8 cellular contexts compared by ENCODE assay signal in the genomic region with DNA sequence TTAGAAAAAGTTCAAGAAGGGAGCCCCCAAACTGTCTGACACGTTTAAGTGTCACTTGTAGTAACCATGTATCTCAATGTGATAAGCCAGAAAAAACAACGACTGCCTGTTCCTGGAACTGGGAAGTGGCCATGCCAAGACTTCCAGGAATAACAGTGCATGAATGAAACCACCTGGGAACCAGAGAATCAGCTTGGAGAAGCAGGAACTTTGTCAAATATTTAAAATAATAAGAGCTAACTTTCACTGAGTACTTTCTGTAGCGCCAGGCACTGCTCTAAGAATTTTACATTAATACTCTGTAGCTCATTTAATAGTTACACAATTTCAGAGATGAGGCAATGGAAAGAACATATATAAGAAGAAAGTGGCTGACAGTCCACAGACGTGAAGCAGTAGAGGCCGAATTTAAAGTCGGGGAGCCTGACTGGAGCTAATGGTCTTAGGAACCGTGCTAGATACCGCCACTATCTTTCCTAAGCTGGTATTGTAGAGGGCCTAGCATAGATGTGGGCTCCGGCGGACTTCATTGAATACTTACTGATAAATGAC. TPM values are rescaled to one million over a fixed set of nuclear protein-coding genes. Genes with fewer than 3 reads are reported as not detected.
DNase-seq lines count a peak whose midpoint lies in the region; ATAC-seq and TF ChIP-seq lines count a peak whose summit lies in the region.

No MANE protein-coding gene starts in this region.

- H3K27me3 Mint-ChIP-seq in Caco-2 (ENCODE audit: insufficient read depth, unreplicated experiment): no peaks in the 10 kb centered on the region
- no peaks in the 10 kb centered on the region for H3K27me3 Mint-ChIP-seq in activated T-helper 17 cell treated with anti-CD3 and anti-CD28 coated beads, Interleukin-2, amount 50 U/mL, for 72 hours

- H3K4me3 ChIP-seq in Caco-2 (ENCODE audit: low read depth, low read length) (peak overlapping the region; percentile 65), HL-60 (replicated peaks; ENCODE audit: insufficient read depth, low read length) (peak overlapping the region; percentile 86), left ventricle myocardium inferior (peak overlapping the region; percentile 85), sigmoid colon (peak overlapping the region; percentile 64 to 92 (median 85))

- H3K36me3 ChIP-seq in Caco-2 (ENCODE audit: control insufficient read depth, insufficient read depth, low read length): no peaks in the 10 kb centered on the region
- H3K36me3 ChIP-seq in left ventricle myocardium inferior: no peaks in the 10 kb centered on the region
- H3K36me3 ChIP-seq in sigmoid colon: no peaks in the 10 kb centered on the region

- TF ChIP-seq EP300 in sigmoid colon (IDR thresholded peaks at IDR 0.05): peak in 2 of 4 donors; percentile 23 to 47

- peak overlapping the region; percentile 91 for H3K4me3 Mint-ChIP-seq in Caco-2 (ENCODE audit: unreplicated experiment)
- peak overlapping the region; percentile 96 for H3K4me3 Mint-ChIP-seq in activated T-helper 17 cell treated with anti-CD3 and anti-CD28 coated beads, Interleukin-2, amount 50 U/mL, for 72 hours

- no TSS peak for BruUV-seq in Caco-2 (replicated peaks; lab: Mats Ljungman, UMichigan)

- H3K27me3 ChIP-seq in Caco-2 (replicated peaks; ENCODE audit: control insufficient read depth, insufficient read depth, low read length) (no peaks in the 10 kb centered on the region), HL-60 (ENCODE audit: insufficient read depth, poor library complexity, severe bottlenecking) (no peaks in the 10 kb centered on the region), left ventricle myocardium inferior (ENCODE audit: low read depth) (peaks cover 13% of the 10 kb centered on the region), sigmoid colon (no peaks in the 10 kb centered on the region)

- no peaks in the 10 kb centered on the region for H3K9me3 Mint-ChIP-seq in Caco-2 (ENCODE audit: unreplicated experiment)
- no peaks in the 10 kb centered on the region for H3K9me3 Mint-ChIP-seq in activated T-helper 17 cell treated with anti-CD3 and anti-CD28 coated beads, Interleukin-2, amount 50 U/mL, for 72 hours

- H3K4me1 ChIP-seq in Caco-2: 0 out of 2 replicates have a peak, but pooled peaks cover 8% of the 10 kb centered on the region
- peaks cover 69% of the 10 kb centered on the region for H3K4me1 ChIP-seq in left ventricle myocardium inferior
- peaks cover 0 to 40% (median 33%) of the 10 kb centered on the region in 4 donors for H3K4me1 ChIP-seq in sigmoid colon

- peak; percentile 3 for ATAC-seq in GM21360 (IDR thresholded peaks at IDR 0.05; ENCODE audit: unreplicated experiment)
- peak; percentile 2 for ATAC-seq in activated T-helper 17 cell treated with anti-CD3 and anti-CD28 coated beads, Interleukin-2, amount 50 U/mL, for 72 hours (replicated peaks)

- H3K36me3 Mint-ChIP-seq in Caco-2 (ENCODE audit: insufficient read depth, unreplicated experiment): peaks cover 12% of the 10 kb centered on the region
- H3K36me3 Mint-ChIP-seq in activated T-helper 17 cell treated with anti-CD3 and anti-CD28 coated beads, Interleukin-2, amount 50 U/mL, for 72 hours (ENCODE audit: low read depth): peaks cover 6% of the 10 kb centered on the region

- peaks cover 25% of the 10 kb centered on the region for H3K4me1 Mint-ChIP-seq in Caco-2 (ENCODE audit: low read depth, unreplicated experiment)
- H3K4me1 Mint-ChIP-seq in activated T-helper 17 cell treated with anti-CD3 and anti-CD28 coated beads, Interleukin-2, amount 50 U/mL, for 72 hours: peaks cover 32% of the 10 kb centered on the region

- H3K27ac Mint-ChIP-seq in Caco-2 (ENCODE audit: unreplicated experiment): peak overlapping the region; percentile 97
- peak overlapping the region; percentile 88 for H3K27ac Mint-ChIP-seq in activated T-helper 17 cell treated with anti-CD3 and anti-CD28 coated beads, Interleukin-2, amount 50 U/mL, for 72 hours

- DNase-seq in Caco-2 (no peak), HL-60 (ENCODE audit: low read depth in 1 of 2, low spot score in 1 of 2) (no peak), left ventricle myocardium inferior (no peak), sigmoid colon (no peak), GM13976 (ENCODE audit: low spot score) (no peak), cortex of kidney (lab: John Stamatoyannopoulos, UW) (no peak)

- CTCF ChIA-PET in Caco-2 (lab: Charles Lee): no interaction called here

- in situ Hi-C loops in GM13976 (cut with MboI; ENCODE audit: low sequenced_read_pairs, unreplicated experiment): no loop called here

- intact Hi-C loops in Caco-2 (cut with micrococcal nuclease; ENCODE audit: unreplicated experiment) (loop anchor here (1.0 to 5.0 kb wide), 3 partner anchors 34 to 381 kb away; a partner anchor contains a TSS), left ventricle myocardium inferior (cut with micrococcal nuclease) (no loop called here), sigmoid colon (cut with DNase I) (loop anchor here (5.0 to 10.0 kb wide), 2 partner anchors 71 to 479 kb away; no protein-coding TSS in a partner anchor)

- WGBS in sigmoid colon, 2 donors: 7 to 12% methylated on average over 10 of the region's 10 CpGs

- TF ChIP-seq POLR2A in sigmoid colon (IDR thresholded peaks at IDR 0.05): no peak

- TF ChIP-seq CTCF in Caco-2 (IDR thresholded peaks at IDR 0.05; ENCODE audit: insufficient read depth in 1 of 2, low read depth in 1 of 2, low read length in 1 of 2, severe bottlenecking in 1 of 2, unreplicated experiment in 1 of 2): no peak
- no peak for TF ChIP-seq CTCF in HL-60 (IDR thresholded peaks at IDR 0.05; ENCODE audit: insufficient read depth, low read length)
- no peak for TF ChIP-seq CTCF in left ventricle myocardium inferior (IDR thresholded peaks at IDR 0.05; ENCODE audit: borderline replicate concordance)
- no peak for TF ChIP-seq CTCF in sigmoid colon (IDR thresholded peaks at IDR 0.05)
- no peak for TF ChIP-seq CTCF in GM13976 (IDR thresholded peaks at IDR 0.05; ENCODE audit: borderline replicate concordance, control extremely low read depth, extremely low read depth, insufficient read depth, missing control alignments)

- POLR2A ChIA-PET in Caco-2 (lab: Charles Lee): no interaction called here

- no peaks in the 10 kb centered on the region for H3K9me3 ChIP-seq in Caco-2
- no peaks in the 10 kb centered on the region for H3K9me3 ChIP-seq in left ventricle myocardium inferior (replicated peaks)
- no peaks in the 10 kb centered on the region for H3K9me3 ChIP-seq in sigmoid colon

- H3K27ac ChIP-seq in HL-60 (replicated peaks) (peak overlapping the region; percentile 87), left ventricle myocardium inferior (replicated peaks) (peak overlapping the region; percentile 95), sigmoid colon (peak overlapping the region; percentile 89 to 98 (median 95))

RNA-seq across cellular contexts. Expression of a gene that starts 0.9 kb away (rescaled TPM):
- total RNA-seq in Caco-2 (2022) (112 and 116 TPM in 2 replicates), left ventricle myocardium inferior (25.4 TPM), sigmoid colon (100 to 1,000 TPM in 2 of 4 donors, 10 to 100 TPM in 2; 59.3 to 194 (median 101) TPM)
- 10 to 100 TPM; 22.6 to 48.0 TPM for total RNA-seq in activated T-helper 17 cell treated with anti-CD3 and anti-CD28 coated beads, Interleukin-2, amount 50 U/mL, for 72 hours
- 100 to 1,000 TPM in 2 of 3 donors, 10 to 100 TPM in 1; 88.9 to 156 (median 145) TPM for polyA plus RNA-seq in sigmoid colon
